8 cellular contexts compared by ENCODE assay signal in the genomic region with DNA sequence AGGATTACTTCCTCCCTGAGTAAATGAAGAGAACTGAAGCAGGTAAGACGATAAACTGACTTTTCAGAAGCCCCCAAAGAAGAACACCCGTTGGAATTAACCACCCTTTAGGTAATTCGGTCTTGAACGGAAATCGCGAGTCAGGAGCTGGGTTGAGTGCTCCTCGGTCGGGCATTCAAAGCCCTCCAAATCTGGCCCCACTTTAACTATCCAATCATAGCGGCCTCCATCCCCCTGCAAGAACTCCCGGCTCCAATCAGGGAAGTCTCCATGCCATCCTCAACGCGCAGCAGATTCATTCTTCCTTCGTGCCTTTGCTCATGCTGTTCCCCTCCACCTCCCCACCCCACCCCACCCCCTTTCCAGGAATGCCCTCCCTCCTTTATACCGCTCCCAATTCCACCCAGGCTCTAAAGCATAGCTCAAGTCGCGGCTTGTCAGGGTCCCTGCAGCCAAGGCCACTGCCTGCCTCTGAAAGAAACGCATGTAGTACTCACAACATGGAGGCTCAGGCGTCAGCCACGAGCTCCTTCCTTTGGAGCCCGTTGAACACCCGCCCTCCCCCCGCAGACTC. TPM values are rescaled to one million over a fixed set of nuclear protein-coding genes. Genes with fewer than 3 reads are reported as not detected.
A peak's percentile ranks its signal among the peaks of the same experiment; 100 is the strongest.
DNase-seq lines count a peak whose midpoint lies in the region; ATAC-seq and TF ChIP-seq lines count a peak whose summit lies in the region.

No MANE protein-coding gene starts in this region.

- peak overlapping the region; percentile 90 for H3K9ac ChIP-seq in HUES64 (ENCODE audit: low read depth, low read length)

- no peak for TF ChIP-seq CTCF in PC-9 (conservative IDR thresholded peaks at IDR 0.05)
- no peak for TF ChIP-seq CTCF in vagina (IDR thresholded peaks at IDR 0.05)

- no peaks in the 10 kb centered on the region for H3F3A ChIP-seq in PC-9 (ENCODE audit: insufficient read depth, low read depth)

- peak; percentile 86 for DNase-seq in DMS 273 treated with DMSO at 0.1 percent for 48 hours (lab: John Stamatoyannopoulos, UW)
- peak; percentile 38 to 56 for DNase-seq in PC-9
- peak; percentile 50 for DNase-seq in germinal center (ENCODE audit: low spot score)
- peak in 1 of 2 donors; percentile 88 for DNase-seq in vagina (ENCODE audit: extremely low spot score in 2 of 2)

- no peak for TF ChIP-seq POLR2A in vagina (IDR thresholded peaks at IDR 0.05)

- peaks cover 50% of the 10 kb centered on the region for H3K4me1 Mint-ChIP-seq in activated naive CD4-positive, alpha-beta T cell treated with anti-CD3 and anti-CD28 coated beads, Interleukin-2, amount 50 U/mL, for 24 hours

- no peaks in the 10 kb centered on the region for H3K27me3 Mint-ChIP-seq in activated naive CD4-positive, alpha-beta T cell treated with anti-CD3 and anti-CD28 coated beads, Interleukin-2, amount 50 U/mL, for 24 hours

- H3K9me2 ChIP-seq in PC-9 (ENCODE audit: insufficient read depth) = no peaks in the 10 kb centered on the region

- H3K9me3 Mint-ChIP-seq in activated naive CD4-positive, alpha-beta T cell treated with anti-CD3 and anti-CD28 coated beads, Interleukin-2, amount 50 U/mL, for 24 hours = no peaks in the 10 kb centered on the region

- peak overlapping the region; percentile 85 for H3K4me3 Mint-ChIP-seq in activated naive CD4-positive, alpha-beta T cell treated with anti-CD3 and anti-CD28 coated beads, Interleukin-2, amount 50 U/mL, for 24 hours

- H3K36me3 Mint-ChIP-seq in activated naive CD4-positive, alpha-beta T cell treated with anti-CD3 and anti-CD28 coated beads, Interleukin-2, amount 50 U/mL, for 24 hours = peaks cover 3% of the 10 kb centered on the region

- peaks cover 38% of the 10 kb centered on the region for H3K79me2 ChIP-seq in PC-9 (ENCODE audit: low read depth)

- intact Hi-C loops in PC-9 (cut with micrococcal nuclease; ENCODE audit: unreplicated experiment) = loop anchor here (5.0 to 10.0 kb wide), 3 partner anchors 200 to 347 kb away; a partner anchor contains a TSS
- intact Hi-C loops in vagina (cut with DNase I) = no loop called here

- ATAC-seq in GM21737 (IDR thresholded peaks at IDR 0.05; ENCODE audit: unreplicated experiment) = no peak

- no peaks in the 10 kb centered on the region; the same call in 1 of the 2 replicates for H4K20me1 ChIP-seq in PC-9 (ENCODE audit: insufficient read depth)

- H2AFZ ChIP-seq in PC-9 = peak overlapping the region; percentile 91
- H2AFZ ChIP-seq in neuron (ENCODE audit: low read depth, low read length) = peak overlapping the region; percentile 66

- 2% methylated on average over 22 of the region's 22 CpGs for WGBS in HUES64

- H3K27me3 ChIP-seq in HUES64 (ENCODE audit: insufficient read depth, low read length) (no peaks in the 10 kb centered on the region), PC-9 (ENCODE audit: insufficient read depth, low read depth) (no peaks in the 10 kb centered on the region), neuron (ENCODE audit: insufficient read depth, low read length) (no peaks in the 10 kb centered on the region), vagina (no peaks in the 10 kb centered on the region)

- H3K4me3 ChIP-seq in HUES64 (ENCODE audit: low read length) (peak overlapping the region; percentile 91), PC-9 (peak overlapping the region; percentile 70), neuron (ENCODE audit: low read length) (peak overlapping the region; percentile 99), vagina (peak overlapping the region; percentile 73 to 85)

- CTCF ChIA-PET in PC-9 (lab: Charles Lee) = interaction anchor here (0.7 kb wide), 1 partner anchor 252 kb away, joined by 7 read pairs; no protein-coding TSS in a partner anchor

- H3K36me3 ChIP-seq in HUES64 (ENCODE audit: insufficient read depth, low read length) (peaks cover 4% of the 10 kb centered on the region; the same call in 1 of the 2 replicates), PC-9 (ENCODE audit: low read depth) (no peaks in the 10 kb centered on the region), neuron (ENCODE audit: insufficient read depth, low read length) (peaks cover 4% of the 10 kb centered on the region), vagina (no peaks in the 10 kb centered on the region)

- no TSS peak for BruUV-seq in PC-9 (replicated peaks; lab: Mats Ljungman, UMichigan)

- no peaks in the 10 kb centered on the region for H3K9me3 ChIP-seq in HUES64 (ENCODE audit: insufficient read depth, low read depth, low read length)
- no peaks in the 10 kb centered on the region for H3K9me3 ChIP-seq in PC-9 (ENCODE audit: insufficient read depth, low read depth)
- H3K9me3 ChIP-seq in neuron (ENCODE audit: low read length) = peaks cover 2% of the 10 kb centered on the region
- H3K9me3 ChIP-seq in vagina = no peaks in the 10 kb centered on the region

- H3K4me1 ChIP-seq in HUES64 (ENCODE audit: insufficient read depth, low read length) (peaks cover 38% of the 10 kb centered on the region), PC-9 (replicated peaks; ENCODE audit: insufficient read depth) (peaks cover 39% of the 10 kb centered on the region), neuron (ENCODE audit: insufficient read depth, low read length) (peaks cover 28% of the 10 kb centered on the region), vagina (peaks cover 40% of the 10 kb centered on the region)

- peak overlapping the region; percentile 90 for H3K27ac Mint-ChIP-seq in activated naive CD4-positive, alpha-beta T cell treated with anti-CD3 and anti-CD28 coated beads, Interleukin-2, amount 50 U/mL, for 24 hours

- POLR2A ChIA-PET in PC-9 (lab: Charles Lee; ENCODE audit: unreplicated experiment) = interaction anchor here (0.5 to 0.9 kb wide), 8 partner anchors 8 to 845 kb away, joined by 3 to 7 read pairs (median 4); a partner anchor contains a TSS

- H3K4me2 ChIP-seq in PC-9 = peak overlapping the region; percentile 82

- peak overlapping the region; percentile 97 for H3K27ac ChIP-seq in HUES64 (ENCODE audit: low read depth, low read length)
- H3K27ac ChIP-seq in PC-9 = no peak overlapping the region
- peak overlapping the region; percentile 95 for H3K27ac ChIP-seq in vagina

RNA-seq across cellular contexts. Expression of a gene that starts 0.6 kb away (rescaled TPM):
- polyA plus RNA-seq in HUES64 (2013, experiment 1 of 2) = 21.9 TPM
- polyA plus RNA-seq in HUES64 (2013, experiment 2 of 2) = 22.4 TPM
- total RNA-seq in PC-9 (2021) = 12.6 and 24.6 TPM in 2 replicates
- 15.5 TPM for total RNA-seq in vagina
